ENCODE assay signal across 1 cellular context in the genomic region with DNA sequence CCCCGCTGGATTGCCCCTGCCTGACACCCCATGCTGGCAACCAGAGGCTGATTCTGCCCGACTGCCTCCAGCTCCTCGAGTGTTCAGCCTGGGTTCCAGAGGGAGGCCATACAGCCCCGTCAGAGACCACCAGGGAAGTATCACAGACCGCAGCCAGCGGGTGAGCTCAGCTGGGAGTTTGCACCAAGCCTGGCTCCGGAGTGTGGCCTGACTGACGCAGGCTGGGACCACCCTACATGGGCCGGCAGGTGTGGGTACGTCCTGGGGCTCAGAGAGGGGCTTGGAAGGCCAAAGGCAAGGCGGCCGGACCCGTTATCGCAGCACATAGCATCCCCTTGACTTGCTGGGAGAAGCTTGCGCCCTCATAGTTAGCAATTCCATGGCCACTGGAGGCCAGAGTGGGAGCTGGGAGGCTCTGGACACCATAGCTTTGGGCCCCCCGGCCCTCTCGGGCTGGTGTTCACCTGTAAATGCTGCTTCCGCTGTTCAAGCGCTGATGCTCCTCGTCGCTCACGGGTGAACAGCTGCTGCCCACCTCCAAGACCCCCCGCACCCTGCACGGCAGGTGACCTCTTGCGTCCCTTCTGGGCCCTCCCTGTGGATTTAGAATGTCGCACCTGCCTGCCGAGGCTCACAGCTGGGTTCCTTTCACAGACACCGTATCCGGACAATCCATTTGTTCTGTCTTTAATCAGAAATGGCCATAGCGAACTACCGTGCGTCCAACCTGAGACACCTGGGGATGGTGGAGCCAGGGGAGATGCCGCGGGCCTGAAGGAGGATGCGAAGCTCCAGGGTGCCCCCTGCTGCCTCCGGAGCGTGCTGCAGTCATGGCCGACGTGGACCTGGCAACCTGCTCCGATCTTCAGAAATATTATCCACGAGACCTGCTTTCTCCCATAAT.
A peak's percentile ranks its signal among the peaks of the same experiment; 100 is the strongest.
TF ChIP-seq lines count a peak whose summit lies in the region.

No MANE protein-coding gene starts in this region.

TF ChIP-seq in HepG2, 621 proteins besides CTCF, POLR2A, EP300 and RAD21 (continued from another document):
- TF ChIP-seq, protein P1, sequence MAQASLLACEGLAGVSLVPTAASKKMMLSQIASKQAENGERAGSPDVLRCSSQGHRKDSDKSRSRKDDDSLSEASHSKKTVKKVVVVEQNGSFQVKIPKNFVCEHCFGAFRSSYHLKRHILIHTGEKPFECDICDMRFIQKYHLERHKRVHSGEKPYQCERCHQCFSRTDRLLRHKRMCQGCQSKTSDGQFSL (CRISPR knock-in tag; IDR thresholded peaks at IDR 0.05), result no peak
- TF ChIP-seq ARNTL (CRISPR knock-in tag; IDR thresholded peaks at IDR 0.05) (no peak), HMGXB4 (CRISPR knock-in tag; IDR thresholded peaks at IDR 0.05; ENCODE audit: borderline replicate concordance in 1 of 2, low read depth in 1 of 2) (peak in 1 of 2 experiments; percentile 51; a peak in 1 of 4 replicates), ZNF558 (CRISPR knock-in tag; IDR thresholded peaks at IDR 0.05; ENCODE audit: borderline replicate concordance) (no peak), IKZF1 (IDR thresholded peaks at IDR 0.05) (no peak)
- TF ChIP-seq, protein P2, sequence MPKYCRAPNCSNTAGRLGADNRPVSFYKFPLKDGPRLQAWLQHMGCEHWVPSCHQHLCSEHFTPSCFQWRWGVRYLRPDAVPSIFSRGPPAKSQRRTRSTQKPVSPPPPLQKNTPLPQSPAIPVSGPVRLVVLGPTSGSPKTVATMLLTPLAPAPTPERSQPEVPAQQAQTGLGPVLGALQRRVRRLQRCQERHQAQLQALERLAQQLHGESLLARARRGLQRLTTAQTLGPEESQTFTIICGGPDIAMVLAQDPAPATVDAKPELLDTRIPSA (CRISPR knock-in tag; IDR thresholded peaks at IDR 0.05; ENCODE audit: borderline replicate concordance), result no peak
